11 cellular contexts compared by ENCODE assay signal in genomic region chr11:118001494-118001971, GRCh38. TPM values are rescaled to one million over a fixed set of nuclear protein-coding genes. Genes with fewer than 3 reads are reported as not detected.
DNase-seq lines count a peak whose midpoint lies in the region; ATAC-seq and TF ChIP-seq lines count a peak whose summit lies in the region.
"Had no signal": no experiment of that assay in that cellular context is flagged by ENCODE, and none has a peak within 500 bp of the region (broad histone marks: within the 10 kb centered on the region; RNA-seq: fewer than 3 reads in every experiment).

No MANE protein-coding gene starts in this region.

- no peak overlapping the region for H3K4me3 Mint-ChIP-seq in CD14-positive monocyte
- H3K4me3 Mint-ChIP-seq in activated T-helper 17 cell treated with anti-CD3 and anti-CD28 coated beads, Interleukin-2, amount 50 U/mL, for 72 hours = peak overlapping the region; percentile 55
- no peak overlapping the region for H3K4me3 Mint-ChIP-seq in mesothelial cell of epicardium

- TF ChIP-seq CTCF in CD14-positive monocyte (IDR thresholded peaks at IDR 0.05) = no peak
- no peak for TF ChIP-seq CTCF in mesothelial cell of epicardium (IDR thresholded peaks at IDR 0.05; ENCODE audit: unreplicated experiment)

- no peaks in the 10 kb centered on the region for H3K27me3 ChIP-seq in Karpas-422 (ENCODE audit: low read length)
- H3K27me3 ChIP-seq: cardiac muscle cell had no signal

- H3K27ac Mint-ChIP-seq in CD14-positive monocyte (peak overlapping the region; percentile 92 to 98 (median 95)), mesothelial cell of epicardium (peak overlapping the region; percentile 30)
- peak overlapping the region; percentile 89 for H3K27ac Mint-ChIP-seq in activated T-helper 17 cell treated with anti-CD3 and anti-CD28 coated beads, Interleukin-2, amount 50 U/mL, for 72 hours

- H3K9me3 Mint-ChIP-seq in CD14-positive monocyte (peaks cover 3 to 13% (median 6%) of the 10 kb centered on the region in 7 donors), mesothelial cell of epicardium (peaks cover 12% of the 10 kb centered on the region)
- H3K9me3 Mint-ChIP-seq in activated T-helper 17 cell treated with anti-CD3 and anti-CD28 coated beads, Interleukin-2, amount 50 U/mL, for 72 hours = no peaks in the 10 kb centered on the region

- peaks cover 53 to 61% of the 10 kb centered on the region in 2 donors for H3K36me3 Mint-ChIP-seq in CD14-positive monocyte
- H3K36me3 Mint-ChIP-seq in activated T-helper 17 cell treated with anti-CD3 and anti-CD28 coated beads, Interleukin-2, amount 50 U/mL, for 72 hours (ENCODE audit: low read depth) = peaks cover 53% of the 10 kb centered on the region
- H3K36me3 Mint-ChIP-seq in mesothelial cell of epicardium = no peaks in the 10 kb centered on the region

- no peak overlapping the region for H3K27ac ChIP-seq in Karpas-422 (ENCODE audit: low read length)
- H3K27ac ChIP-seq: cardiac muscle cell had no signal

- H3K9ac ChIP-seq in Karpas-422 (ENCODE audit: low read length) = no peak overlapping the region

- no peaks in the 10 kb centered on the region; the same call in 1 of the 2 replicates for H3K36me3 ChIP-seq in Karpas-422 (ENCODE audit: insufficient read depth, low read length)
- H3K36me3 ChIP-seq: cardiac muscle cell had no signal

- H3K4me1 Mint-ChIP-seq in CD14-positive monocyte (peaks cover 91% of the 10 kb centered on the region), mesothelial cell of epicardium (peaks cover 12% of the 10 kb centered on the region)
- H3K4me1 Mint-ChIP-seq in activated T-helper 17 cell treated with anti-CD3 and anti-CD28 coated beads, Interleukin-2, amount 50 U/mL, for 72 hours = peaks cover 60% of the 10 kb centered on the region

- H3K9me3 ChIP-seq in Karpas-422 (ENCODE audit: low read length) = no peaks in the 10 kb centered on the region

- H4K20me1 ChIP-seq in Karpas-422 (ENCODE audit: insufficient read depth, low read depth, low read length) = no peaks in the 10 kb centered on the region

- no peak overlapping the region for H3K4me2 ChIP-seq in Karpas-422 (ENCODE audit: low read depth, low read length, poor library complexity, severe bottlenecking)

- no peak overlapping the region for H2AFZ ChIP-seq in Karpas-422 (ENCODE audit: low read length)

- DNase-seq in CD14-positive monocyte (ENCODE audit: low spot score) (no peak), Karpas-422 (peak; percentile 40), mesothelial cell of epicardium (ENCODE audit: low spot score in 2 of 2, unreplicated experiment in 2 of 2) (no peak), HCEC 1CT (no peak), NCI-H2196 treated with DMSO at 0.1 percent for 48 hours (lab: John Stamatoyannopoulos, UW; ENCODE audit: unreplicated experiment) (no peak), AML-193 (lab: John Stamatoyannopoulos, UW) (no peak)
- DNase-seq: NCI-H82 had no signal

- intact Hi-C loops in CD14-positive monocyte (cut with micrococcal nuclease) = no loop called here

- peak; percentile 20 for ATAC-seq in activated T-helper 17 cell treated with anti-CD3 and anti-CD28 coated beads, Interleukin-2, amount 50 U/mL, for 72 hours (replicated peaks)
- ATAC-seq in GM21619 (IDR thresholded peaks at IDR 0.05; ENCODE audit: unreplicated experiment) = no peak

- H3K9me2 ChIP-seq in Karpas-422 (replicated peaks; ENCODE audit: insufficient read depth, low read length) = no peaks in the 10 kb centered on the region

- peaks cover 47% of the 10 kb centered on the region for H3K4me1 ChIP-seq in Karpas-422 (ENCODE audit: low read length)

- H3K4me3 ChIP-seq in Karpas-422 (ENCODE audit: low read length) = no peak overlapping the region
- H3K4me3 ChIP-seq: cardiac muscle cell had no signal

- no peaks in the 10 kb centered on the region for H3K79me2 ChIP-seq in Karpas-422 (ENCODE audit: low read length)

- H3K27me3 Mint-ChIP-seq in CD14-positive monocyte (ENCODE audit: low read depth in 3 of 3) (no peaks in the 10 kb centered on the region), mesothelial cell of epicardium (ENCODE audit: low read depth) (peaks cover 21% of the 10 kb centered on the region)
- H3K27me3 Mint-ChIP-seq in activated T-helper 17 cell treated with anti-CD3 and anti-CD28 coated beads, Interleukin-2, amount 50 U/mL, for 72 hours = no peaks in the 10 kb centered on the region

RNA-seq across cellular contexts. Expression of gene IL10RA, which starts 15.3 kb away (rescaled TPM):
- 100 to 1,000 TPM; 152 to 226 TPM for polyA plus RNA-seq in CD14-positive monocyte
- 25.5 and 49.8 TPM in 2 replicates for total RNA-seq in Karpas-422 (2014; rRNA removed; shearing (Covaris generic); ENCODE audit: low replicate concordance)
- 100 to 1,000 TPM in 1 of 2 donors, 10 to 100 TPM in 1; 63.0 to 108 TPM for total RNA-seq in activated T-helper 17 cell treated with anti-CD3 and anti-CD28 coated beads, Interleukin-2, amount 50 U/mL, for 72 hours
- total RNA-seq in mesothelial cell of epicardium = 0.38 to 0.78 TPM (median 0.42 TPM) in 3 replicates
- total RNA-seq: cardiac muscle cell, HT1080 had no signal
- polyA plus RNA-seq: cardiac muscle cell had no signal

Comparison
In these comparisons a context has a peak if more than half of its experiments do, and no peak if none do; other contexts are left out.
1. H3K27ac Mint-ChIP-seq: peak in every context shown above with its lines; median percentile 95 in CD14-positive monocyte; 89 in activated T-helper 17 cell treated with anti-CD3 and anti-CD28 coated beads, Interleukin-2, amount 50 U/mL, for 72 hours; 30 in mesothelial cell of epicardium.
2. RNA of gene IL10RA, which starts 15.3 kb away (total RNA-seq): 63.0 to 108 TPM in activated T-helper 17 cell treated with anti-CD3 and anti-CD28 coated beads, Interleukin-2, amount 50 U/mL, for 72 hours and 25.5 to 49.8 TPM in Karpas-422; 0.38 to 0.78 TPM in mesothelial cell of epicardium; every median in the first group is over 10 times any median in the second.